In the genomic region with DNA sequence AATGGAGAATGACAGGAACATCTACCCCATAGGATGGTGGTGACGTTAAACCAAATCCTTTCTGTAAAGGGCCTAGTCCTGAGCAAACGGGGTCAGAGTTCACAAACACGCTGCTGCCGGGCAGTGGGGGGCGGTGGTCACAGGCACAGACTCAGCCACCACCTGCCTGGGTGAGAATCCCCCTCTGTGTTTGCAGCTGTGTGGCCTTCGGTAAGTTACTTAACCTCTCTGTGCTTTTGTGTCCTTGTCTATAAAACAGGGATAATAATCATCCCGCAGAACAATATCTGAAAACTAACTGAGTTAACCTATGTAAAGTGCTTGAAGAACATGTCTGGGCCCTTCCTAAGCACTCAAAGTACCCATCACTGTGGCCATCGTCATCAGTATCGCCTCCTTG, we compare ENCODE assay signal across 18 cellular contexts. TPM values are rescaled to one million over a fixed set of nuclear protein-coding genes. Genes with fewer than 3 reads are reported as not detected.
A peak's percentile ranks its signal among the peaks of the same experiment; 100 is the strongest.
DNase-seq lines count a peak whose midpoint lies in the region; ATAC-seq, FAIRE-seq and TF ChIP-seq lines count a peak whose summit lies in the region.
"Had no signal": no experiment of that assay in that cellular context is flagged by ENCODE, and none has a peak within 500 bp of the region (broad histone marks: within the 10 kb centered on the region; RNA-seq: fewer than 3 reads in every experiment).

No MANE protein-coding gene starts in this region.

- no peak overlapping the region for H2BK12ac ChIP-seq in neuronal stem cell (ENCODE audit: low read length)

- TF ChIP-seq POLR2A in HepG2 (IDR thresholded peaks at IDR 0.05; ENCODE audit: insufficient read depth in 1 of 2, low read depth in 2 of 2, low read length in 2 of 2) (no peak), right lobe of liver (IDR thresholded peaks at IDR 0.05) (no peak), K562 (conservative IDR thresholded peaks at IDR 0.05) (no peak)

- ATAC-seq in HepG2 = no peak
- ATAC-seq in right lobe of liver = no peak
- no peak for ATAC-seq in K562
- no peak for ATAC-seq in GM19467 (IDR thresholded peaks at IDR 0.05; ENCODE audit: unreplicated experiment)

- in situ Hi-C loops in HepG2 (cut with HindIII; ENCODE audit: extremely low pct_ligation_motif_present, low pct_unique_long_range_greater_than_20kb) (no loop called here), K562 (cut with MboI) (no loop called here)

- TF ChIP-seq CTCF in HepG2 (CRISPR knock-in tag; IDR thresholded peaks at IDR 0.05) (no peak), right lobe of liver (IDR thresholded peaks at IDR 0.05) (no peak), K562 (IDR thresholded peaks at IDR 0.05 in 2 of 3, conservative IDR thresholded peaks at IDR 0.05 in 1 of 3; ENCODE audit: insufficient read depth in 2 of 3, low read depth in 1 of 3, low read length in 3 of 3) (no peak)

- H3K9ac ChIP-seq in HepG2 (ENCODE audit: insufficient read depth, low read depth, low read length) (no peak overlapping the region), K562 (ENCODE audit: insufficient read depth in 1 of 2, low read depth in 2 of 2, low read length in 2 of 2) (no peak overlapping the region), neuronal stem cell (ENCODE audit: low read depth, low read length, poor library complexity) (no peak overlapping the region)

- H4K8ac ChIP-seq in neuronal stem cell (ENCODE audit: low read depth, low read length) = no peak overlapping the region

- H2AFZ ChIP-seq in HepG2 (ENCODE audit: low read length) (no peak overlapping the region), K562 (ENCODE audit: low read depth, low read length) (no peak overlapping the region), neuronal stem cell (ENCODE audit: low read length) (no peak overlapping the region)

- FAIRE-seq in HepG2 (lab: Jason Lieb, UNC) (no peak), K562 (lab: Jason Lieb, UNC) (no peak), small intestine (lab: Jason Lieb, UNC) (no peak)
- FAIRE-seq: A204.1, H1 had no signal

- H3K79me1 ChIP-seq in neuronal stem cell (ENCODE audit: low read depth, low read length) = no peaks in the 10 kb centered on the region

- H3K9me3 ChIP-seq in HepG2 (ENCODE audit: low read length) = no peaks in the 10 kb centered on the region
- H3K9me3 ChIP-seq in right lobe of liver = no peaks in the 10 kb centered on the region
- H3K9me3 ChIP-seq in K562 (replicated peaks; ENCODE audit: control insufficient read depth, insufficient read depth, low read depth, low read length) = no peaks in the 10 kb centered on the region
- H3K9me3 ChIP-seq in neuronal stem cell (replicated peaks in 1 of 2; ENCODE audit: control insufficient read depth in 2 of 2, insufficient read depth in 1 of 2, low read depth in 1 of 2, low read length in 2 of 2) = peaks cover 3 to 5% of the 10 kb centered on the region in 2 donors
- no peaks in the 10 kb centered on the region for H3K9me3 ChIP-seq in small intestine (ENCODE audit: control insufficient read depth, low read depth)

- H3K4me2 ChIP-seq in HepG2 (ENCODE audit: low read depth, low read length) = no peak overlapping the region
- H3K4me2 ChIP-seq in K562 (ENCODE audit: insufficient read depth, low read length) = no peak overlapping the region
- H3K4me2 ChIP-seq in neuronal stem cell (ENCODE audit: insufficient read depth, low read length, poor library complexity, severe bottlenecking) = no peak overlapping the region

- intact Hi-C loops in HepG2 (cut with micrococcal nuclease; ENCODE audit: unreplicated experiment) = no loop called here
- intact Hi-C loops in right lobe of liver (cut with DNase I) = no loop called here
- intact Hi-C loops in K562 (cut with micrococcal nuclease) = no loop called here

- peak overlapping the region; percentile 89 for H3K18ac ChIP-seq in neuronal stem cell (ENCODE audit: low read length)

- CTCF ChIA-PET in HepG2 (lab: Yijun Ruan, JAX; ENCODE audit: low intra/inter-chr PET ratio, low total read pairs) = no interaction called here
- CTCF ChIA-PET in K562 (lab: Yijun Ruan, JAX; ENCODE audit: low intra/inter-chr PET ratio) = interaction anchor here (0.7 kb wide), 1 partner anchor 16 kb away, joined by 3 read pairs; no protein-coding TSS in a partner anchor

- H3K9me1 ChIP-seq in K562 (ENCODE audit: control insufficient read depth, insufficient read depth, low read length) = no peaks in the 10 kb centered on the region

- peak overlapping the region; percentile 72 for H2AK5ac ChIP-seq in neuronal stem cell (ENCODE audit: low read depth, low read length)

- no peaks in the 10 kb centered on the region for H4K20me1 ChIP-seq in HepG2 (ENCODE audit: insufficient read depth, low read length)
- no peaks in the 10 kb centered on the region for H4K20me1 ChIP-seq in K562 (replicated peaks; ENCODE audit: control insufficient read depth, insufficient read depth, low read length)

- H3K79me2 ChIP-seq in HepG2 (ENCODE audit: insufficient read depth, low read length) (no peaks in the 10 kb centered on the region), K562 (ENCODE audit: control insufficient read depth, insufficient read depth, low read length) (no peaks in the 10 kb centered on the region)

- H2BK15ac ChIP-seq in neuronal stem cell (ENCODE audit: low read length) = no peak overlapping the region

- no peak overlapping the region for H2BK5ac ChIP-seq in neuronal stem cell (ENCODE audit: low read length)

- H3K36me3 ChIP-seq in HepG2 (replicated peaks in 1 of 2; ENCODE audit: control insufficient read depth in 1 of 2, insufficient read depth in 2 of 2, low read length in 2 of 2) = no peaks in the 10 kb centered on the region
- no peaks in the 10 kb centered on the region for H3K36me3 ChIP-seq in right lobe of liver
- H3K36me3 ChIP-seq in K562 (ENCODE audit: control insufficient read depth, insufficient read depth, low read length) = no peaks in the 10 kb centered on the region
- H3K36me3 ChIP-seq in neuronal stem cell (replicated peaks in 1 of 2; ENCODE audit: control insufficient read depth in 2 of 2, insufficient read depth in 2 of 2, low read length in 2 of 2) = no peaks in the 10 kb centered on the region
- no peaks in the 10 kb centered on the region for H3K36me3 ChIP-seq in small intestine (ENCODE audit: control insufficient read depth in 2 of 2, insufficient read depth in 2 of 2, low read length in 2 of 2)

- no peak for TF ChIP-seq RAD21 in HepG2 (CRISPR knock-in tag; IDR thresholded peaks at IDR 0.05)
- TF ChIP-seq RAD21 in K562 (CRISPR knock-in tag; conservative IDR thresholded peaks at IDR 0.05 in 1 of 2, IDR thresholded peaks at IDR 0.05 in 1 of 2) = no peak

- BruUV-seq in HepG2 (replicated peaks; lab: Mats Ljungman, UMichigan) = no TSS peak
- BruUV-seq in K562 (replicated peaks; lab: Mats Ljungman, UMichigan) = no TSS peak

- H3K4me1 ChIP-seq in HepG2 (ENCODE audit: insufficient read depth, low read length) = peaks cover 42% of the 10 kb centered on the region
- H3K4me1 ChIP-seq in right lobe of liver = no peaks in the 10 kb centered on the region
- peaks cover 15 to 23% of the 10 kb centered on the region in 2 experiments; a peak in 4 of 5 replicates for H3K4me1 ChIP-seq in K562 (replicated peaks in 1 of 2; ENCODE audit: control insufficient read depth in 2 of 2, insufficient read depth in 2 of 2, low read length in 2 of 2)
- peaks cover 0 to 4% of the 10 kb centered on the region in 2 donors for H3K4me1 ChIP-seq in neuronal stem cell (ENCODE audit: control insufficient read depth in 2 of 2, insufficient read depth in 1 of 2, low read depth in 1 of 2, low read length in 2 of 2)
- H3K4me1 ChIP-seq in small intestine (ENCODE audit: control insufficient read depth in 2 of 2, insufficient read depth in 1 of 2, low read depth in 1 of 2, low read length in 1 of 2) = no peaks in the 10 kb centered on the region

- 59% methylated on average over 6 of the region's 9 CpGs for WGBS in HepG2 (ENCODE audit: low lambda C conversion rate)
- WGBS in right lobe of liver (ENCODE audit: insufficient coverage, low coverage, low lambda C conversion rate, missing lambda C conversion rate) = 87% methylated on average over 3 of the region's 9 CpGs
- 77% methylated on average over 8 of the region's 9 CpGs for WGBS in K562 (ENCODE audit: insufficient coverage, low coverage, missing lambda C conversion rate)
- WGBS in neuronal stem cell (ENCODE audit: extremely low coverage in 2 of 2, insufficient read length in 2 of 2, insufficient replicate concordance in 1 of 2), 2 donors = no CpG with 5 or more reads among the region's 9 CpGs
- WGBS in small intestine, 3 donors = 83 to 93% (median 86%) methylated on average over 9 of the region's 9 CpGs

- H3K4me3 ChIP-seq in HepG2 (replicated peaks in 1 of 3; ENCODE audit: insufficient read depth in 1 of 3, low read depth in 2 of 3, low read length in 3 of 3) (no peak overlapping the region), right lobe of liver (no peak overlapping the region), K562 (no peak overlapping the region), neuronal stem cell (ENCODE audit: low read length in 2 of 2) (no peak overlapping the region), small intestine (ENCODE audit: low read depth in 1 of 2, low read length in 2 of 2) (no peak overlapping the region)

- H3K14ac ChIP-seq in neuronal stem cell (ENCODE audit: low read length) = no peak overlapping the region

- TF ChIP-seq EP300 in HepG2 (IDR thresholded peaks at IDR 0.05; ENCODE audit: low read depth in 2 of 2, low read length in 2 of 2) = no peak
- TF ChIP-seq EP300 in HepG2 (CRISPR knock-in tag; IDR thresholded peaks at IDR 0.05; ENCODE audit: borderline replicate concordance) = no peak
- TF ChIP-seq EP300 in K562 (IDR thresholded peaks at IDR 0.05; ENCODE audit: low read length) = no peak

- H2BK120ac ChIP-seq in neuronal stem cell (ENCODE audit: low read depth, low read length) = no peak overlapping the region

- no peak overlapping the region for H4K91ac ChIP-seq in neuronal stem cell (ENCODE audit: low read depth, low read length, poor library complexity)

- H3K27me3 ChIP-seq in HepG2 (ENCODE audit: control insufficient read depth in 1 of 2, insufficient read depth in 2 of 2, low read length in 2 of 2) (peaks cover 3 to 21% of the 10 kb centered on the region in 2 experiments; a peak in 3 of 5 replicates), right lobe of liver (no peaks in the 10 kb centered on the region), K562 (ENCODE audit: control insufficient read depth in 2 of 2, insufficient read depth in 2 of 2, low read length in 2 of 2) (no peaks in the 10 kb centered on the region), neuronal stem cell (ENCODE audit: control insufficient read depth in 3 of 3, insufficient read depth in 3 of 3, low read depth in 1 of 3, low read length in 3 of 3) (peaks cover 0 to 4% (median 0%) of the 10 kb centered on the region in 3 experiments), small intestine (ENCODE audit: control insufficient read depth in 2 of 2, insufficient read depth in 2 of 2, low read length in 2 of 2) (no peaks in the 10 kb centered on the region)

- peak overlapping the region; percentile 59 for H3K23ac ChIP-seq in neuronal stem cell (ENCODE audit: low read depth, low read length, poor library complexity)

- no peak for DNase-seq in HepG2 (ENCODE audit: low spot score)
- no peak for DNase-seq in right lobe of liver
- DNase-seq in K562 (ENCODE audit: extremely low read depth in 1 of 4, low spot score in 3 of 4) = no peak
- no peak for DNase-seq in neuronal stem cell (ENCODE audit: low spot score)
- no peak for DNase-seq in small intestine
- DNase-seq: AML-193; CD4-positive, alpha-beta T cell; DMS153; DMS79; GDM1; H9; IMR-90; KBM-7 had no signal

- no peak overlapping the region for H3K27ac ChIP-seq in HepG2 (ENCODE audit: extremely low read length, insufficient read depth, low read length)
- no peak overlapping the region for H3K27ac ChIP-seq in right lobe of liver
- H3K27ac ChIP-seq in K562 (ENCODE audit: extremely low read depth, low read depth, low read length) = no peak overlapping the region
- H3K27ac ChIP-seq in neuronal stem cell (replicated peaks; ENCODE audit: low read length) = no peak overlapping the region
- H3K27ac ChIP-seq in small intestine (ENCODE audit: low read depth in 1 of 2, low read length in 1 of 2) = no peak overlapping the region
- H3K27ac ChIP-seq: C4-2B, HL-60 had no signal

- no peak overlapping the region for H3K4ac ChIP-seq in neuronal stem cell (ENCODE audit: low read length)

- POLR2A ChIA-PET in HepG2 (lab: Yijun Ruan, JAX) = no interaction called here
- POLR2A ChIA-PET in K562 (lab: Yijun Ruan, JAX) = no interaction called here

RNA-seq across cellular contexts. Expression of gene PDGFB, which starts 26.0 kb away (rescaled TPM):
- 0.65 and 1.4 TPM in 2 replicates for total RNA-seq in HepG2 (2016; rRNA removed; fragmentation: Illumina TruSeq; extraction: Trizol)
- total RNA-seq in HepG2 (2016; cell fraction: cytosol; rRNA removed; fragmentation: Illumina TruSeq; extraction: Trizol; ENCODE audit: low read depth) = 0.26 and 0.30 TPM in 2 replicates
- 1.0 and 1.1 TPM in 2 replicates for total RNA-seq in HepG2 (2016; cell fraction: insoluble cytoplasmic fraction; rRNA removed; fragmentation: Illumina TruSeq; extraction: Trizol)
- total RNA-seq in HepG2 (2016; cell fraction: membrane; rRNA removed; fragmentation: Illumina TruSeq; extraction: Trizol) = 0.76 and 1.4 TPM in 2 replicates
- 1.7 and 2.0 TPM in 2 replicates for total RNA-seq in HepG2 (2016; cell fraction: nucleus; rRNA removed; fragmentation: Illumina TruSeq; extraction: Trizol)
- polyA plus RNA-seq in HepG2 (2011; rRNA removed) = 10.1 and 12.8 TPM in 2 replicates
- 12.7 and 12.9 TPM in 2 replicates for polyA plus RNA-seq in HepG2 (2011; cell fraction: cytosol; rRNA removed)
- polyA plus RNA-seq in HepG2 (2011; cell fraction: nucleus; rRNA removed) = 37.3 and 38.1 TPM in 2 replicates
- polyA plus RNA-seq in HepG2 (2012) = 11.5 and 12.7 TPM in 2 replicates
- 0.15 and 0.27 TPM in 2 replicates for polyA plus RNA-seq in HepG2 (2016; cell fraction: cytosol; fragmentation: Illumina TruSeq; extraction: Trizol; ENCODE audit: low read depth)
- 0.72 and 0.85 TPM in 2 replicates for polyA plus RNA-seq in HepG2 (2016; cell fraction: insoluble cytoplasmic fraction; fragmentation: Illumina TruSeq; extraction: Trizol; ENCODE audit: low read depth)
- polyA plus RNA-seq in HepG2 (2016; cell fraction: membrane; fragmentation: Illumina TruSeq; extraction: Trizol; ENCODE audit: low read depth) = 0.63 and 0.68 TPM in 2 replicates
- polyA plus RNA-seq in HepG2 (2016; cell fraction: nucleus; fragmentation: Illumina TruSeq; extraction: Trizol; ENCODE audit: insufficient read depth, low read depth) = 3.3 and 3.9 TPM in 2 replicates
- polyA minus RNA-seq in HepG2 (2011; rRNA and poly(A)+ RNA removed; ENCODE audit: low replicate concordance) = 2.3 and 28.2 TPM in 2 replicates
- polyA minus RNA-seq in HepG2 (2011; cell fraction: cytosol; rRNA and poly(A)+ RNA removed) = 13.6 and 16.1 TPM in 2 replicates
- polyA minus RNA-seq in HepG2 (2011; cell fraction: nucleus; rRNA and poly(A)+ RNA removed) = 7.7 and 9.6 TPM in 2 replicates
- 10 to 100 TPM in 1 of 6 experiments, 1 to 10 TPM in 4, under 1 TPM in 1; 0.90 to 10.2 (median 3.3) TPM for total RNA-seq in right lobe of liver
- 4.7 and 16.7 TPM in 2 replicates for total RNA-seq in K562 (2011; cell fraction: chromatin; rRNA removed; ENCODE audit: low replicate concordance)
- total RNA-seq in K562 (2011; cell fraction: nucleolus; rRNA removed) = 12.4 and 26.7 TPM in 2 replicates
- 8.9 and 13.1 TPM in 2 replicates for total RNA-seq in K562 (2011; cell fraction: nucleoplasm; rRNA removed)
- 0.69 and 1.1 TPM in 2 replicates for total RNA-seq in K562 (2014; rRNA removed)
- 0.13 and 0.22 TPM in 2 replicates for total RNA-seq in K562 (2014; rRNA removed; fragmentation: Illumina TruSeq; extraction: Trizol)
- total RNA-seq in K562 (2015; rRNA removed; fragmentation: Illumina TruSeq; extraction: Trizol) = 0.11 TPM in 1 of 2 replicates, not detected in the other
- total RNA-seq in K562 (2021) = 1.2 and 1.4 TPM in 2 replicates
- 3.6 and 4.0 TPM in 2 replicates for polyA plus RNA-seq in K562 (2011; rRNA removed)
- 4.9 and 8.7 TPM in 2 replicates for polyA plus RNA-seq in K562 (2011; cell fraction: cytosol; rRNA removed)
- 8.4 and 18.7 TPM in 2 replicates for polyA plus RNA-seq in K562 (2011; cell fraction: nucleus; rRNA removed)
- 0.32 and 1.7 TPM in 2 replicates for polyA plus RNA-seq in K562 (2012)
- polyA plus RNA-seq in K562 (2014; fragmentation: Illumina TruSeq; extraction: Trizol) = 0.40 and 0.89 TPM in 2 replicates
- under 1 TPM; 0.07 to 0.15 TPM for polyA plus RNA-seq in K562 (2014; fragmentation: Nextera tagmentation; extraction: Ambion mirVana)
- polyA plus RNA-seq in K562 (2014; rRNA removed) = 0.50 and 0.56 TPM in 2 replicates
- 3.8 and 6.7 TPM in 2 replicates for polyA minus RNA-seq in K562 (2011; rRNA and poly(A)+ RNA removed)
- polyA minus RNA-seq in K562 (2011; cell fraction: cytosol; rRNA and poly(A)+ RNA removed) = 7.7 and 8.4 TPM in 2 replicates
- polyA minus RNA-seq in K562 (2011; cell fraction: nucleus; rRNA and poly(A)+ RNA removed) = 3.2 and 4.0 TPM in 2 replicates
- polyA plus RNA-seq in neuronal stem cell (2013, experiment 1 of 2) = 2.6 TPM
- polyA plus RNA-seq in neuronal stem cell (2013, experiment 2 of 2) = 2.8 TPM
- 1 to 10 TPM in 1 of 3 donors, under 1 TPM in 2; 0.22 to 7.5 (median 0.54) TPM for polyA plus RNA-seq in small intestine
- total RNA-seq: IMR-90 had no signal

RNA-seq across cellular contexts. Expression of gene RPL3, which starts 48.6 kb away (rescaled TPM):
- total RNA-seq in HepG2 (2016; rRNA removed; fragmentation: Illumina TruSeq; extraction: Trizol) (1,051 and 1,499 TPM in 2 replicates), right lobe of liver (100 to 1,000 TPM; 648 to 905 (median 743) TPM), K562 (2014; rRNA removed) (2,245 and 2,417 TPM in 2 replicates), K562 (2014; rRNA removed; fragmentation: Illumina TruSeq; extraction: Trizol) (1,384 and 1,624 TPM in 2 replicates), K562 (2015; rRNA removed; fragmentation: Illumina TruSeq; extraction: Trizol) (1,989 and 2,037 TPM in 2 replicates), K562 (2021) (1,960 and 1,995 TPM in 2 replicates)
- 1,087 and 1,361 TPM in 2 replicates for total RNA-seq in HepG2 (2016; cell fraction: cytosol; rRNA removed; fragmentation: Illumina TruSeq; extraction: Trizol; ENCODE audit: low read depth)
- 1,096 and 1,452 TPM in 2 replicates for total RNA-seq in HepG2 (2016; cell fraction: insoluble cytoplasmic fraction; rRNA removed; fragmentation: Illumina TruSeq; extraction: Trizol)
- total RNA-seq in HepG2 (2016; cell fraction: membrane; rRNA removed; fragmentation: Illumina TruSeq; extraction: Trizol) = 2,264 and 2,553 TPM in 2 replicates
- total RNA-seq in HepG2 (2016; cell fraction: nucleus; rRNA removed; fragmentation: Illumina TruSeq; extraction: Trizol) = 614 and 672 TPM in 2 replicates
- polyA plus RNA-seq in HepG2 (2011; rRNA removed) (3,218 and 3,279 TPM in 2 replicates), K562 (2011; rRNA removed) (3,220 and 3,989 TPM in 2 replicates), K562 (2014; fragmentation: Illumina TruSeq; extraction: Trizol) (2,565 and 2,747 TPM in 2 replicates), K562 (2014; fragmentation: Nextera tagmentation; extraction: Ambion mirVana) (1,000 to 10,000 TPM; 3,338 to 4,066 TPM), K562 (2014; rRNA removed) (2,749 and 3,057 TPM in 2 replicates), small intestine (1,000 to 10,000 TPM; 1,757 to 4,298 (median 3,624) TPM)
- 5,445 and 6,556 TPM in 2 replicates for polyA plus RNA-seq in HepG2 (2011; cell fraction: cytosol; rRNA removed)
- polyA plus RNA-seq in HepG2 (2011; cell fraction: nucleus; rRNA removed) = 1,725 and 2,021 TPM in 2 replicates
- polyA plus RNA-seq in HepG2 (2012) = 2,306 and 3,237 TPM in 2 replicates
- polyA plus RNA-seq in HepG2 (2016; cell fraction: cytosol; fragmentation: Illumina TruSeq; extraction: Trizol; ENCODE audit: low read depth) = 2,660 and 3,068 TPM in 2 replicates
- 2,953 and 3,012 TPM in 2 replicates for polyA plus RNA-seq in HepG2 (2016; cell fraction: insoluble cytoplasmic fraction; fragmentation: Illumina TruSeq; extraction: Trizol; ENCODE audit: low read depth)
- polyA plus RNA-seq in HepG2 (2016; cell fraction: membrane; fragmentation: Illumina TruSeq; extraction: Trizol; ENCODE audit: low read depth) = 4,441 and 4,891 TPM in 2 replicates
- polyA plus RNA-seq in HepG2 (2016; cell fraction: nucleus; fragmentation: Illumina TruSeq; extraction: Trizol; ENCODE audit: insufficient read depth, low read depth) = 1,802 and 1,847 TPM in 2 replicates
- polyA minus RNA-seq in HepG2 (2011; rRNA and poly(A)+ RNA removed; ENCODE audit: low replicate concordance) = 2,170 and 2,278 TPM in 2 replicates
- polyA minus RNA-seq in HepG2 (2011; cell fraction: cytosol; rRNA and poly(A)+ RNA removed) = 946 and 956 TPM in 2 replicates
- polyA minus RNA-seq in HepG2 (2011; cell fraction: nucleus; rRNA and poly(A)+ RNA removed) = 510 and 805 TPM in 2 replicates
- total RNA-seq in K562 (2011; cell fraction: chromatin; rRNA removed; ENCODE audit: low replicate concordance) = 772 and 1,506 TPM in 2 replicates
- total RNA-seq in K562 (2011; cell fraction: nucleolus; rRNA removed) = 1,570 and 1,591 TPM in 2 replicates
- total RNA-seq in K562 (2011; cell fraction: nucleoplasm; rRNA removed) = 1,390 and 1,690 TPM in 2 replicates
- polyA plus RNA-seq in K562 (2011; cell fraction: cytosol; rRNA removed) = 4,199 and 5,450 TPM in 2 replicates
- 2,091 and 2,598 TPM in 2 replicates for polyA plus RNA-seq in K562 (2011; cell fraction: nucleus; rRNA removed)
- polyA plus RNA-seq in K562 (2012) = 3,035 and 4,256 TPM in 2 replicates
- 1,664 and 1,688 TPM in 2 replicates for polyA minus RNA-seq in K562 (2011; rRNA and poly(A)+ RNA removed)
- polyA minus RNA-seq in K562 (2011; cell fraction: cytosol; rRNA and poly(A)+ RNA removed) = 1,079 and 1,282 TPM in 2 replicates
- polyA minus RNA-seq in K562 (2011; cell fraction: nucleus; rRNA and poly(A)+ RNA removed) = 554 and 1,072 TPM in 2 replicates
- 3,109 TPM for polyA plus RNA-seq in neuronal stem cell (2013, experiment 1 of 2)
- 3,051 TPM for polyA plus RNA-seq in neuronal stem cell (2013, experiment 2 of 2)

Comparison
In these comparisons a context has a peak if more than half of its experiments do, and no peak if none do; other contexts are left out.
1. Of the 241 proteins assayed by ChIP-seq in both HepG2 and K562: peak only in HepG2: none; only in K562: ADNP, KDM1A and ZFP36; in both: none; in neither: 237; mixed calls (peak in some experiments, not most) for 1.